Comparison of ENCODE assay signal across 23 cellular contexts in genomic region chr7:14137676-14138075, GRCh38.
"Had no signal": no experiment of that assay in that cellular context is flagged by ENCODE, and none has a peak within 500 bp of the region (broad histone marks: within the 10 kb centered on the region; RNA-seq: fewer than 3 reads in every experiment).

No MANE protein-coding gene starts in this region.

- H3K9me2 ChIP-seq: SK-N-SH had no signal

- H3K27ac ChIP-seq: adrenal gland, breast epithelium, WERI-Rb-1 had no signal

- H3K4me2 ChIP-seq: SK-N-SH had no signal

- ATAC-seq: activated CD4-positive, alpha-beta T cell treated with anti-CD3 and anti-CD28 coated beads for 36 hours; activated CD8-positive, alpha-beta T cell treated with anti-CD3 and anti-CD28 coated beads for 36 hours; K562 had no signal

- H3K27ac Mint-ChIP-seq: activated CD4-positive, alpha-beta T cell treated with anti-CD3 and anti-CD28 coated beads for 36 hours; activated CD8-positive, alpha-beta T cell treated with anti-CD3 and anti-CD28 coated beads for 36 hours; activated naive CD8-positive, alpha-beta T cell treated with anti-CD3 and anti-CD28 coated beads, Interleukin-2, amount 10 ng/mL, durations not matched to agents 7 days and 5 days had no signal

- H3K27me3 ChIP-seq: adrenal gland, breast epithelium had no signal

- H3K36me3 ChIP-seq: adrenal gland, breast epithelium, WERI-Rb-1 had no signal

- H3K9ac ChIP-seq: SK-N-SH had no signal

- H3K36me3 Mint-ChIP-seq: activated naive CD8-positive, alpha-beta T cell treated with anti-CD3 and anti-CD28 coated beads, Interleukin-2, amount 10 ng/mL, durations not matched to agents 7 days and 5 days had no signal

- H3K4me3 Mint-ChIP-seq: activated CD4-positive, alpha-beta T cell treated with anti-CD3 and anti-CD28 coated beads for 36 hours; activated CD8-positive, alpha-beta T cell treated with anti-CD3 and anti-CD28 coated beads for 36 hours; activated naive CD8-positive, alpha-beta T cell treated with anti-CD3 and anti-CD28 coated beads, Interleukin-2, amount 10 ng/mL, durations not matched to agents 7 days and 5 days had no signal

- H3K9me3 ChIP-seq: adrenal gland, breast epithelium, SK-N-SH had no signal

- H3K4me1 Mint-ChIP-seq: activated CD4-positive, alpha-beta T cell treated with anti-CD3 and anti-CD28 coated beads for 36 hours; activated naive CD8-positive, alpha-beta T cell treated with anti-CD3 and anti-CD28 coated beads, Interleukin-2, amount 10 ng/mL, durations not matched to agents 7 days and 5 days had no signal

- H3K27me3 Mint-ChIP-seq: activated CD4-positive, alpha-beta T cell treated with anti-CD3 and anti-CD28 coated beads for 36 hours; activated CD8-positive, alpha-beta T cell treated with anti-CD3 and anti-CD28 coated beads for 36 hours; activated naive CD8-positive, alpha-beta T cell treated with anti-CD3 and anti-CD28 coated beads, Interleukin-2, amount 10 ng/mL, durations not matched to agents 7 days and 5 days had no signal

- DNase-seq: activated CD4-positive, alpha-beta T cell treated with anti-CD3 and anti-CD28 coated beads for 36 hours; activated CD4-positive, alpha-beta T cell treated with anti-CD3 and anti-CD28 coated beads, Interleukin-2, amount 50 U/mL, for 1 hour; activated CD8-positive, alpha-beta memory T cell treated with anti-CD3 and anti-CD28 coated beads, Interleukin-2, amount 50 U/mL, for 48 hours; activated CD8-positive, alpha-beta T cell treated with anti-CD3 and anti-CD28 coated beads for 36 hours; activated naive CD4-positive, alpha-beta T cell treated with anti-CD3 and anti-CD28 coated beads, Interleukin-2, amount 50 U/mL, for 16 hours; activated naive CD8-positive, alpha-beta T cell treated with anti-CD3 and anti-CD28 coated beads, Interleukin-2, amount 10 ng/mL, durations not matched to agents 7 days and 5 days; activated T-cell treated with anti-CD3 and anti-CD28 coated beads, Interleukin-2, amount 50 U/mL, for 1 hour; adrenal gland; anterior cingulate cortex; central memory CD4-positive, alpha-beta T cell; Karpas-422; MM.1S; NCI-H1105; NCI-H1436; NCI-H1694 treated with DMSO at 0.1 percent for 48 hours; NCI-H2029 treated with DMSO at 0.1 percent for 48 hours; NCI-H345; NCI-H510A treated with DMSO at 0.1 percent for 48 hours; SK-N-SH; T-helper 1 cell; WERI-Rb-1 had no signal

- H3K4me3 ChIP-seq: adrenal gland, breast epithelium, K562 had no signal

- H3K4me1 ChIP-seq: adrenal gland, breast epithelium had no signal
